Comparison of ENCODE assay signal across 7 cellular contexts in genomic region chr1:212432163-212432705, GRCh38. TPM values are rescaled to one million over a fixed set of nuclear protein-coding genes. Genes with fewer than 3 reads are reported as not detected.
DNase-seq lines count a peak whose midpoint lies in the region; ATAC-seq and TF ChIP-seq lines count a peak whose summit lies in the region.

No MANE protein-coding gene starts in this region.

- H3K9me3 ChIP-seq in iPS DF 6.9 (ENCODE audit: control insufficient read depth, insufficient read depth, low read length) (no peaks in the 10 kb centered on the region), stomach smooth muscle (ENCODE audit: control insufficient read depth in 2 of 2, low read length in 2 of 2) (no peaks in the 10 kb centered on the region)

- 0 out of 2 replicates have a peak, but pooled peaks cover 1% of the 10 kb centered on the region for H3K27me3 ChIP-seq in iPS DF 6.9 (ENCODE audit: control insufficient read depth, insufficient read depth, low read length)
- no peaks in the 10 kb centered on the region for H3K27me3 ChIP-seq in stomach smooth muscle (ENCODE audit: control insufficient read depth in 1 of 2, insufficient read depth in 2 of 2, low read length in 2 of 2)

- no CpG with 5 or more reads among the region's 9 CpGs for WGBS in iPS DF 6.9 (ENCODE audit: insufficient coverage, insufficient read length)

- CTCF ChIA-PET in activated CD8-positive, alpha-beta T cell treated with anti-CD3 and anti-CD28 coated beads for 36 hours (lab: Charles Lee) = interaction anchor here (1.6 to 3.2 kb wide), 2 partner anchors 24 to 45 kb away, joined by 4 to 20 read pairs; no protein-coding TSS in a partner anchor

- peak overlapping the region; percentile 6 to 16 for H3K9ac ChIP-seq in stomach smooth muscle (ENCODE audit: low read length in 2 of 2)

- no peak for ATAC-seq in activated CD8-positive, alpha-beta T cell treated with anti-CD3 and anti-CD28 coated beads for 36 hours
- ATAC-seq in HG03139 (IDR thresholded peaks at IDR 0.05; ENCODE audit: unreplicated experiment) = no peak
- no peak for ATAC-seq in HG02642 (IDR thresholded peaks at IDR 0.05; ENCODE audit: poor library complexity, unreplicated experiment)

- H3K4me3 ChIP-seq in iPS DF 6.9 (ENCODE audit: low read length) = peak overlapping the region; percentile 66; the same call in 1 of the 2 replicates
- H3K4me3 ChIP-seq in stomach smooth muscle (ENCODE audit: low read length in 2 of 2) = peak overlapping the region; percentile 5 to 80

- H3K36me3 Mint-ChIP-seq in activated CD8-positive, alpha-beta T cell treated with anti-CD3 and anti-CD28 coated beads for 36 hours (ENCODE audit: low read depth) = peaks cover 2% of the 10 kb centered on the region

- H3K4me1 ChIP-seq in iPS DF 6.9 (ENCODE audit: control insufficient read depth, insufficient read depth, low read length) (peaks cover 3% of the 10 kb centered on the region; the same call in 1 of the 2 replicates), stomach smooth muscle (ENCODE audit: control insufficient read depth, insufficient read depth, low read length) (peaks cover 16% of the 10 kb centered on the region)

- H3K9me3 Mint-ChIP-seq in activated CD8-positive, alpha-beta T cell treated with anti-CD3 and anti-CD28 coated beads for 36 hours = no peaks in the 10 kb centered on the region

- no peaks in the 10 kb centered on the region for H3K27me3 Mint-ChIP-seq in activated CD8-positive, alpha-beta T cell treated with anti-CD3 and anti-CD28 coated beads for 36 hours

- POLR2A ChIA-PET in activated CD8-positive, alpha-beta T cell treated with anti-CD3 and anti-CD28 coated beads for 36 hours (lab: Charles Lee) = interaction anchor here (1.0 to 1.4 kb wide), 3 partner anchors 17 to 604 kb away, joined by 3 to 5 read pairs (median 4); partner anchors contain the start of gene PACC1

- H3K36me3 ChIP-seq in iPS DF 6.9 (ENCODE audit: control insufficient read depth, insufficient read depth, low read length) = no peaks in the 10 kb centered on the region
- H3K36me3 ChIP-seq in stomach smooth muscle (ENCODE audit: control insufficient read depth in 2 of 2, insufficient read depth in 2 of 2, low read length in 2 of 2) = no peaks in the 10 kb centered on the region

- no peak for TF ChIP-seq CTCF in activated CD8-positive, alpha-beta T cell treated with anti-CD3 and anti-CD28 coated beads for 36 hours (IDR thresholded peaks at IDR 0.05)

- DNase-seq in HT-29 (ENCODE audit: low spot score) (peak; percentile 9), iPS DF 6.9 (ENCODE audit: low read depth, low spot score) (no peak), Kasumi-1 (lab: John Stamatoyannopoulos, UW) (no peak)
- DNase-seq in activated CD8-positive, alpha-beta T cell treated with anti-CD3 and anti-CD28 coated beads for 36 hours = peak; percentile 43

- intact Hi-C loops in activated CD8-positive, alpha-beta T cell treated with anti-CD3 and anti-CD28 coated beads for 36 hours (cut with micrococcal nuclease) = no loop called here

- H3K27ac Mint-ChIP-seq in activated CD8-positive, alpha-beta T cell treated with anti-CD3 and anti-CD28 coated beads for 36 hours = peak overlapping the region; percentile 73

- H3K4me1 Mint-ChIP-seq in activated CD8-positive, alpha-beta T cell treated with anti-CD3 and anti-CD28 coated beads for 36 hours (ENCODE audit: low read depth) = peaks cover 31% of the 10 kb centered on the region

- H3K27ac ChIP-seq in iPS DF 6.9 (ENCODE audit: low read length) (no peak overlapping the region), stomach smooth muscle (ENCODE audit: low read length) (peak overlapping the region; percentile 2)

- H3K4me3 Mint-ChIP-seq in activated CD8-positive, alpha-beta T cell treated with anti-CD3 and anti-CD28 coated beads for 36 hours = peak overlapping the region; percentile 69

RNA-seq across cellular contexts. Expression of gene NENF, which starts 0.5 kb away (rescaled TPM):
- total RNA-seq in HT-29 (2014; rRNA removed; shearing (Covaris generic)) = 27.6 and 28.2 TPM in 2 replicates
- total RNA-seq in activated CD8-positive, alpha-beta T cell treated with anti-CD3 and anti-CD28 coated beads for 36 hours = 10 to 100 TPM; 27.7 to 35.4 TPM

RNA-seq across cellular contexts. Expression of gene PACC1, which starts 17.5 kb away (rescaled TPM):
- 10.5 and 11.9 TPM in 2 replicates for total RNA-seq in HT-29 (2014; rRNA removed; shearing (Covaris generic))
- 10 to 100 TPM; 11.1 to 11.7 TPM for total RNA-seq in activated CD8-positive, alpha-beta T cell treated with anti-CD3 and anti-CD28 coated beads for 36 hours

Comparison
In these comparisons a context has a peak if more than half of its experiments do, and no peak if none do; other contexts are left out.
1. DNase-seq: peak in HT-29 (single experiment) and activated CD8-positive, alpha-beta T cell treated with anti-CD3 and anti-CD28 coated beads for 36 hours (single experiment); none in iPS DF 6.9 (single experiment) and Kasumi-1 (0 of 2).